Comparison of ENCODE assay signal across 7 cellular contexts in the genomic region with DNA sequence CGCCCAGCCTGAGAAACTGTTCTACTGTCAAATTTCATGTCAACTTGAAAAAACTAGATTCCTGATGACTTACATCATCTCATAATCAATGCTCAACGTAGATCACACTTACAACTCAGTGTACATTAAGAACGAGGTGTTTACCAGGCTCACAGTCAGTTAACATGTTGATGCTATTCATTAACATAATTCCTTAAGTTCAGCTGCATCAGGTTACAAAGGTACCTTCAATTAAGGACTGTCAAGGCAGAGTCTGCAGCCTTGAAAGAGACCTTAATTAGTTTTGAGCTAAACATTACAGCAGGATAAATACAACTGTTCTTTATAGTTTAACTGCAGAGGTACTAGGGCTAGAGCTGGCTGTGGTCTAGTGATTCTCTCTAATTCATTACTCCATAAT. TPM values are rescaled to one million over a fixed set of nuclear protein-coding genes. Genes with fewer than 3 reads are reported as not detected.
DNase-seq lines count a peak whose midpoint lies in the region; ATAC-seq and TF ChIP-seq lines count a peak whose summit lies in the region.

No MANE protein-coding gene starts in this region.

- H3K4me3 ChIP-seq in SK-N-MC, result peak overlapping the region; percentile 89
- peak overlapping the region; percentile 66 to 81 for H3K4me3 ChIP-seq in foreskin fibroblast (ENCODE audit: low read depth in 1 of 2, low read length in 2 of 2)
- peak overlapping the region; percentile 84 for H3K4me3 ChIP-seq in smooth muscle cell

- no peak overlapping the region for H3K27ac Mint-ChIP-seq in H9

- H3K9me3 Mint-ChIP-seq in H9, result 0 out of 5 replicates have a peak, but pooled peaks cover 0 to 5% of the 10 kb centered on the region in 2 experiments

- H3K4me1 ChIP-seq in H9 (ENCODE audit: insufficient read depth, low read length) (peaks cover 3% of the 10 kb centered on the region; the same call in 1 of the 2 replicates), smooth muscle cell (ENCODE audit: low read depth) (peaks cover 20% of the 10 kb centered on the region)

- no peak overlapping the region for H2BK12ac ChIP-seq in H9 (ENCODE audit: insufficient read length, low read depth, low read length)

- peaks cover 9% of the 10 kb centered on the region for H3K23me2 ChIP-seq in H9 (ENCODE audit: insufficient read length, low read depth, low read length, poor library complexity, severe bottlenecking)

- H3K79me2 ChIP-seq in H9 (ENCODE audit: insufficient read depth, low read length) (peaks cover 11% of the 10 kb centered on the region), smooth muscle cell (ENCODE audit: low read depth) (peaks cover 66% of the 10 kb centered on the region)

- H4K5ac ChIP-seq in H9 (ENCODE audit: insufficient read length, low read depth, low read length), result no peak overlapping the region

- no peaks in the 10 kb centered on the region for H3K79me1 ChIP-seq in H9 (ENCODE audit: insufficient read depth, low read depth, low read length, poor library complexity, severe bottlenecking)

- H3K14ac ChIP-seq in H9 (ENCODE audit: insufficient read depth, low read length), result no peak overlapping the region

- no peak overlapping the region for H4K91ac ChIP-seq in H9 (ENCODE audit: insufficient read length, low read depth, low read length)

- no peak overlapping the region for H3K23ac ChIP-seq in H9 (ENCODE audit: insufficient read length, low read depth, low read length)

- DNase-seq in H9, result no peak
- no peak for DNase-seq in SK-N-MC (ENCODE audit: low read depth, low spot score)
- DNase-seq in foreskin fibroblast, result no peak
- DNase-seq in smooth muscle cell (lab: John Stamatoyannopoulos, UW; ENCODE audit: unreplicated experiment), result no peak
- no peak for DNase-seq in ecto neural progenitor cell (ENCODE audit: low spot score)

- H3K56ac ChIP-seq in H9 (ENCODE audit: insufficient read length, low read depth, low read length), result no peak overlapping the region

- H3K9me3 ChIP-seq in H9 (ENCODE audit: control insufficient read depth, low read depth, low read length) (no peaks in the 10 kb centered on the region), SK-N-MC (ENCODE audit: low read depth, low read length) (no peaks in the 10 kb centered on the region), smooth muscle cell (replicated peaks; ENCODE audit: low read depth) (no peaks in the 10 kb centered on the region)

- no peaks in the 10 kb centered on the region; the same call in 1 of the 2 replicates for H3K27me3 Mint-ChIP-seq in H9 (ENCODE audit: low read depth)

- no peak overlapping the region for H3K4ac ChIP-seq in H9 (ENCODE audit: low read depth, low read length)

- H3K27ac ChIP-seq in H9 (ENCODE audit: insufficient read length, low read depth, low read length), result no peak overlapping the region
- no peak overlapping the region for H3K27ac ChIP-seq in SK-N-MC
- peak overlapping the region; percentile 93 for H3K27ac ChIP-seq in smooth muscle cell (ENCODE audit: low read depth)

- H2BK20ac ChIP-seq in H9 (ENCODE audit: low read depth, low read length, poor library complexity, severe bottlenecking), result no peak overlapping the region

- peak overlapping the region; percentile 4 for H3K9ac ChIP-seq in H9 (ENCODE audit: extremely low read depth, insufficient read length, low read length)
- H3K9ac ChIP-seq in SK-N-MC (ENCODE audit: insufficient read length), result no peak overlapping the region
- H3K9ac ChIP-seq in smooth muscle cell (ENCODE audit: low read depth), result peak overlapping the region; percentile 90

- H2BK120ac ChIP-seq in H9 (ENCODE audit: low read depth, low read length, poor library complexity, severe bottlenecking), result no peak overlapping the region

- H4K20me1 ChIP-seq in H9 (ENCODE audit: control insufficient read depth, insufficient read depth, insufficient read length) (no peaks in the 10 kb centered on the region), smooth muscle cell (ENCODE audit: low read depth) (peaks cover 64% of the 10 kb centered on the region)

- H2AFZ ChIP-seq in H9 (ENCODE audit: low read length) (no peak overlapping the region), smooth muscle cell (ENCODE audit: low read depth) (no peak overlapping the region)

- no peak overlapping the region for H2BK5ac ChIP-seq in H9 (ENCODE audit: insufficient read length, low read length)

- H4K8ac ChIP-seq in H9 (replicated peaks; ENCODE audit: insufficient read length, low read depth, low read length), result no peak overlapping the region

- H3K4me2 ChIP-seq in H9 (ENCODE audit: insufficient read depth, insufficient read length, low read length), result peak overlapping the region; percentile 78
- peak overlapping the region; percentile 93 for H3K4me2 ChIP-seq in smooth muscle cell

- no peaks in the 10 kb centered on the region for H3K27me3 ChIP-seq in H9 (ENCODE audit: insufficient read depth, low read length)
- no peaks in the 10 kb centered on the region for H3K27me3 ChIP-seq in smooth muscle cell (ENCODE audit: low read depth)

- peaks cover 25 to 40% (median 36%) of the 10 kb centered on the region in 3 experiments; a peak in 6 of 7 replicates for H3K36me3 Mint-ChIP-seq in H9 (ENCODE audit: insufficient read depth in 1 of 3, low read depth in 3 of 3)

- peak overlapping the region; percentile 93 to 98 for H3K4me3 Mint-ChIP-seq in H9

- peaks cover 32 to 36% of the 10 kb centered on the region in 2 experiments for H3K4me1 Mint-ChIP-seq in H9

- WGBS in H9 (ENCODE audit: extremely low coverage, insufficient read length, low lambda C conversion rate), result no CpG with 5 or more reads among the region's 3 CpGs
- WGBS in smooth muscle cell (ENCODE audit: low lambda C conversion rate), result 10% methylated on average over 3 of the region's 3 CpGs

- H3T11ph ChIP-seq in H9 (ENCODE audit: low read length), result no peak overlapping the region

- H2AK5ac ChIP-seq in H9 (ENCODE audit: insufficient read length, low read length), result no peak overlapping the region

- no peak overlapping the region for H2BK15ac ChIP-seq in H9 (ENCODE audit: low read depth, low read length)

- H3K36me3 ChIP-seq in SK-N-MC (ENCODE audit: insufficient read depth, low read length) (peaks cover 39% of the 10 kb centered on the region), smooth muscle cell (ENCODE audit: low read depth) (peaks cover 16% of the 10 kb centered on the region)

- peaks cover 9% of the 10 kb centered on the region for H3F3A ChIP-seq in smooth muscle cell (ENCODE audit: low read depth)

- H3K18ac ChIP-seq in H9 (ENCODE audit: insufficient read length, low read depth, low read length), result no peak overlapping the region

- ATAC-seq in GM21526 (IDR thresholded peaks at IDR 0.05; ENCODE audit: low FRiP score, unreplicated experiment) (no peak), GM19328 (IDR thresholded peaks at IDR 0.05; ENCODE audit: unreplicated experiment) (no peak)

- no peak for TF ChIP-seq CTCF in H9 (conservative IDR thresholded peaks at IDR 0.05)
- TF ChIP-seq CTCF in foreskin fibroblast (IDR thresholded peaks at IDR 0.05; ENCODE audit: low read depth, low read length), result no peak
- no peak for TF ChIP-seq CTCF in smooth muscle cell (IDR thresholded peaks at IDR 0.05; ENCODE audit: borderline replicate concordance, insufficient read depth, poor library complexity, severe bottlenecking)

RNA-seq across cellular contexts. Expression of a gene that starts 1.9 kb away (rescaled TPM):
- total RNA-seq in H9 (2021), result 52.2 and 57.4 TPM in 2 replicates
- total RNA-seq in smooth muscle cell, result 87.2 and 111 TPM in 2 replicates
- polyA plus RNA-seq in smooth muscle cell, result 21.5 and 25.8 TPM in 2 replicates
